Comparison of ENCODE assay signal across 24 cellular contexts in genomic region chr13:35704331-35704730, GRCh38.
"Had no signal": no experiment of that assay in that cellular context is flagged by ENCODE, and none has a peak within 500 bp of the region (broad histone marks: within the 10 kb centered on the region; RNA-seq: fewer than 3 reads in every experiment).

No MANE protein-coding gene starts in this region.

- FAIRE-seq: endothelial cell of umbilical vein, frontal cortex, keratinocyte, urothelium cell line had no signal

- H3K4me1 ChIP-seq: parathyroid adenoma, psoas muscle, right lobe of liver, thyroid gland had no signal

- H3K9me3 ChIP-seq: psoas muscle, right lobe of liver, suprapubic skin, thyroid gland had no signal

- DNase-seq: effector CD4-positive, alpha-beta T cell; erythroblast; heart right ventricle; immature natural killer cell; left cardiac atrium; left ventricle myocardium superior; mesendoderm; naive B cell; psoas muscle; retina; right lobe of liver; stimulated activated CD4-positive, alpha-beta T cell treated with anti-CD3 and anti-CD28 coated beads, Interleukin-4, amount 100 ng/mL, for 1 hour; stimulated activated CD8-positive, alpha-beta memory T cell treated with anti-CD3 and anti-CD28 coated beads, Interleukin-4, amount 100 ng/mL, for 48 hours; stimulated activated naive CD8-positive, alpha-beta T cell treated with anti-CD3 and anti-CD28 coated beads, Interleukin-15, Interleukin-2, amounts not matched to agents 100 U/mL and 50 U/mL, for 24 hours; thyroid gland had no signal

- H3K4me3 ChIP-seq: coronary artery, heart right ventricle, lung, psoas muscle, right lobe of liver, suprapubic skin, thyroid gland had no signal

- H3K27ac ChIP-seq: coronary artery, heart right ventricle, parathyroid adenoma, psoas muscle, right lobe of liver, suprapubic skin, thyroid gland had no signal

- H3K79me2 ChIP-seq: parathyroid adenoma had no signal

- H2AFZ ChIP-seq: parathyroid adenoma had no signal

- ATAC-seq: heart right ventricle; left cardiac atrium; left ventricle myocardium superior; psoas muscle; right lobe of liver; stimulated activated effector memory CD8-positive, alpha-beta T cell treated with anti-CD3 and anti-CD28 coated beads, Interleukin-12 subunit alpha, Interleukin-12 subunit beta, amount 100 ng/mL, for 72 hours; stimulated activated naive CD8-positive, alpha-beta T cell treated with anti-CD3 and anti-CD28 coated beads, Interleukin-15, Interleukin-2, amounts not matched to agents 100 U/mL and 50 U/mL, for 24 hours had no signal

- H3K9ac ChIP-seq: parathyroid adenoma had no signal

- H3K36me3 ChIP-seq: heart right ventricle, right lobe of liver, suprapubic skin, thyroid gland had no signal

- H3K27me3 ChIP-seq: right lobe of liver, suprapubic skin, thyroid gland had no signal
